9 cellular contexts compared by ENCODE assay signal in the genomic region with DNA sequence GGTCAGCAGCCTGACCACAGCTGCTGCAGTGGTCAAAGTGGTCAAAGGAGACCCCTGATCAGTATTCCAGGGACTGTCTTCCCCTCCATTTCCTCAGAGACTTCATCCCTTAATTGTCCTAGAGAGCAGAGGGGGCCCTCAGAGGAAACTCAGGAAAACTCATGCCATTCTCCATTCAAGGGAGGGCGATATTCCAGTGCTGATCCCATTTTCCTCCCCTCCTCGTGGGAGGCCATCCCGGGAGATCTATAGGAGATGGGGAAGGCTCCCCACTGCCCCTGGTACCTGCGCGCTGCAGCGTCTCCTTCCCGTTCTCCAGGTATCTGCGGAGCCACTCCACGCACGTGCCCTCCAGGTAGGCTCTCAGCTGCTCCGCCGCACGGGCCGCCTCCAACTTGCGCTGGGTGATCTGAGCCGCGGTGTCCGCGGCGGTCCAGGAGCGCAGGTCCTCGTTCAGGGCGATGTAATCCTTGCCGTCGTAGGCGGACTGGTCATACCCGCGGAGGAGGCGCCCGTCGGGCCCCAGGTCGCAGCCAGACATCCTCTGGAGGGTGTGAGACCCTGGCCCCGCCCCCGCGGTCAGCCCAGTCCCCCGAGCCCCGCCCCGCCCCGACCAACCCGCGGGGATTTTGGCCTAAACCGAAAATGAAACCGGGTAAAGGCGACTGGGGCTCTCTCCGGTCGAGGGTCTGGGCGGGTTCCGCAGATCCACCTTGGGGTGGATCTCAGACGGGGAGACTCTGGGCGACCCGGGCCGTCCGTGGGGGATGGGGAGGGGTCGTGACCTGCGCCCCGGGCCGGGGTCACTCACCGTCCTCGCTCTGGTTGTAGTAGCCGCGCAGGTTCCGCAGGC. TPM values are rescaled to one million over a fixed set of nuclear protein-coding genes. Genes with fewer than 3 reads are reported as not detected.
DNase-seq lines count a peak whose midpoint lies in the region; ATAC-seq, FAIRE-seq and TF ChIP-seq lines count a peak whose summit lies in the region.
"Had no signal": no experiment of that assay in that cellular context is flagged by ENCODE, and none has a peak within 500 bp of the region (broad histone marks: within the 10 kb centered on the region; RNA-seq: fewer than 3 reads in every experiment).

No MANE protein-coding gene starts in this region.

- H3K4me3 ChIP-seq in bronchial epithelial cell (ENCODE audit: low read depth, low read length) (peak overlapping the region; percentile 75), kidney epithelial cell (ENCODE audit: low read depth, low read length) (peak overlapping the region; percentile 62)

- TF ChIP-seq CTCF in GM10248 (IDR thresholded peaks at IDR 0.05; ENCODE audit: control extremely low read depth, extremely low read depth, low read depth, missing control alignments): no peak
- TF ChIP-seq CTCF in bronchial epithelial cell (IDR thresholded peaks at IDR 0.05; ENCODE audit: insufficient read depth, low read length, severe bottlenecking): no peak
- TF ChIP-seq CTCF in kidney epithelial cell (IDR thresholded peaks at IDR 0.05; ENCODE audit: insufficient read depth, low read length, poor library complexity, severe bottlenecking): no peak

- H3K36me3 ChIP-seq in bronchial epithelial cell (ENCODE audit: control insufficient read depth, insufficient read depth, low read length): peaks cover 8% of the 10 kb centered on the region
- peaks cover 1% of the 10 kb centered on the region for H3K36me3 ChIP-seq in kidney epithelial cell (ENCODE audit: control insufficient read depth, insufficient read depth, low read length)

- H3K27me3 ChIP-seq in bronchial epithelial cell (ENCODE audit: control insufficient read depth, insufficient read depth, low read length) (no peaks in the 10 kb centered on the region), kidney epithelial cell (ENCODE audit: control insufficient read depth, insufficient read depth, low read length) (no peaks in the 10 kb centered on the region)

- DNase-seq in GM10248 (ENCODE audit: extremely low spot score) (peak; percentile 45), SW480 (ENCODE audit: low spot score) (peak; percentile 48), bronchial epithelial cell (ENCODE audit: low read depth) (peak; percentile 38), kidney epithelial cell (ENCODE audit: low read depth) (no peak), GM19239 (ENCODE audit: insufficient read length, low spot score) (no peak), hippocampal formation (lab: John Stamatoyannopoulos, UW) (no peak)
- DNase-seq in stimulated activated CD4-positive, alpha-beta T cell treated with anti-CD3 and anti-CD28 coated beads, Interleukin-4, amount 100 ng/mL, for 24 hours: peak; percentile 51

- peak; percentile 30 for ATAC-seq in HG02763 (IDR thresholded peaks at IDR 0.05; ENCODE audit: unreplicated experiment)

- FAIRE-seq in bronchial epithelial cell (lab: Jason Lieb, UNC) (no peak), GM19239 (lab: Jason Lieb, UNC) (no peak)
- FAIRE-seq: frontal cortex had no signal

- POLR2A ChIA-PET in GM10248 (lab: Yijun Ruan, JAX): no interaction called here

- CTCF ChIA-PET in GM10248 (lab: Yijun Ruan, JAX): no interaction called here

RNA-seq across cellular contexts. Expression of a gene that starts 0.9 kb away (rescaled TPM):
- 203 and 285 TPM in 2 replicates for total RNA-seq in bronchial epithelial cell
- 696 and 738 TPM in 2 replicates for total RNA-seq in kidney epithelial cell

Comparison
In these comparisons a context has a peak if more than half of its experiments do, and no peak if none do; other contexts are left out.
1. DNase-seq: peak in GM10248 (single experiment), SW480 (single experiment), bronchial epithelial cell (single experiment) and stimulated activated CD4-positive, alpha-beta T cell treated with anti-CD3 and anti-CD28 coated beads, Interleukin-4, amount 100 ng/mL, for 24 hours (single experiment); none in kidney epithelial cell (single experiment), GM19239 (single experiment) and hippocampal formation (0 of 2).